In the genomic region with DNA sequence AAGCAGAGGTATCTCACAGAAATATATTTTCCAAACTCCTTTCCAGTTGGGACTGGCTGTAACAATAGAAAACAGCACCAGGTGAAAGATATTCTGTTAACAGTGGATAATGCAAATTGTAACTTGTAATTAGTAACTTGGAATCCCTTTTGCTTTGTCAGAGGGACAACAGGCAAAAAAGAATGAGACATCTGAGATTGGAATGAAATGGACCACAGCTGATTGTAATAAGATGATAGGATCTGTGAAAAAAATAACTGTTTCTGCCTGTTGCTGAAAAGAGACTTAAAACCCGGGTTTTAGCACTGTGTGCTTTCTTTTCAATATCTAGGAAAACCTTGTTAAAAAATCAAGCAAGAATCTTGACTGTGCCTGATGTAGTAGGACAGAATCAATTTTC, we compare ENCODE assay signal across 1 cellular context.
TF ChIP-seq lines count a peak whose summit lies in the region.

No MANE protein-coding gene starts in this region.

TF ChIP-seq in IMR-90, 13 proteins besides CTCF, POLR2A, EP300 and RAD21 (continued from another document):
- TF ChIP-seq USF2 (IDR thresholded peaks at IDR 0.05; ENCODE audit: low read depth, low read length) (no peak), FOS (IDR thresholded peaks at IDR 0.05; ENCODE audit: low read depth, low read length) (no peak), CHD1 (IDR thresholded peaks at IDR 0.05; ENCODE audit: low read depth, low read length) (no peak), MAFK (IDR thresholded peaks at IDR 0.05; ENCODE audit: low read depth, low read length) (no peak)
